Comparison of ENCODE assay signal across 31 cellular contexts in genomic region chr6:50276771-50277261, GRCh38.
DNase-seq lines count a peak whose midpoint lies in the region; ATAC-seq, FAIRE-seq and TF ChIP-seq lines count a peak whose summit lies in the region.
"Had no signal": no experiment of that assay in that cellular context is flagged by ENCODE, and none has a peak within 500 bp of the region (broad histone marks: within the 10 kb centered on the region; RNA-seq: fewer than 3 reads in every experiment).

No MANE protein-coding gene starts in this region.

- H4K8ac ChIP-seq in mesenchymal stem cell (ENCODE audit: low read length): no peak overlapping the region

- H3K27ac ChIP-seq in MM.1S (ENCODE audit: low read length) (no peak overlapping the region), GM12878 (ENCODE audit: control insufficient read depth, insufficient read depth) (no peak overlapping the region), mesenchymal stem cell (ENCODE audit: low read length, poor library complexity, severe bottlenecking) (no peak overlapping the region)
- H3K27ac ChIP-seq: 22Rv1; A549; BLaER1; BLaER1 treated with 17β-estradiol and CSF1 and Interleukin-3, amounts not matched to agents 10 nM and 100 nM; C4-2B had no signal

- no peak overlapping the region for H2BK12ac ChIP-seq in mesenchymal stem cell (ENCODE audit: low read length in 2 of 2)

- SMC1A ChIA-PET in GM12878 (lab: Charles Lee; ENCODE audit: uncharacterized antibody, unreplicated experiment): interaction anchor here (0.7 to 2.1 kb wide), 5 partner anchors 10 to 31 kb away, joined by 3 to 6 read pairs (median 5); no protein-coding TSS in a partner anchor

- H2AK5ac ChIP-seq in mesenchymal stem cell (ENCODE audit: low read length, severe bottlenecking): no peak overlapping the region

- BruUV-seq in GM12878 (replicated peaks; lab: Mats Ljungman, UMichigan): no TSS peak

- no peak for TF ChIP-seq CTCF in MM.1S (IDR thresholded peaks at IDR 0.05; ENCODE audit: low read length)
- TF ChIP-seq CTCF in GM12878 (IDR thresholded peaks at IDR 0.05 in 2 of 3, conservative IDR thresholded peaks at IDR 0.05 in 1 of 3; ENCODE audit: control insufficient read depth in 2 of 3, extremely low read depth in 1 of 3, insufficient read depth in 1 of 3, low read depth in 3 of 3, low read length in 3 of 3): no peak

- intact Hi-C loops in GM12878 (cut with micrococcal nuclease; ENCODE audit: unreplicated experiment): no loop called here

- no peaks in the 10 kb centered on the region for H3K9me2 ChIP-seq in MM.1S (replicated peaks; ENCODE audit: insufficient read depth, low read length)

- H3K4me1 ChIP-seq in MM.1S (ENCODE audit: low read length) (peaks cover 25% of the 10 kb centered on the region), GM12878 (ENCODE audit: control insufficient read depth, insufficient read depth, low read length) (no peaks in the 10 kb centered on the region), mesenchymal stem cell (ENCODE audit: control insufficient read depth, insufficient read depth, low read depth, low read length) (no peaks in the 10 kb centered on the region)
- H3K4me1 ChIP-seq: A549, BE2C, Caco-2 had no signal

- in situ Hi-C loops in GM12878 (cut with MboI): no loop called here

- no peak overlapping the region for H4K91ac ChIP-seq in mesenchymal stem cell (ENCODE audit: low read length)

- H3K79me2 ChIP-seq in MM.1S (ENCODE audit: low read length) (no peaks in the 10 kb centered on the region), GM12878 (ENCODE audit: control insufficient read depth, insufficient read depth, low read length) (no peaks in the 10 kb centered on the region)

- no peak overlapping the region for H3K23ac ChIP-seq in mesenchymal stem cell (ENCODE audit: low read length in 2 of 2)

- no peak for FAIRE-seq in GM12878 (lab: Jason Lieb, UNC)
- FAIRE-seq: A204.1, A549, D721Med had no signal

- H2BK120ac ChIP-seq in mesenchymal stem cell (ENCODE audit: low read depth, low read length): no peak overlapping the region

- H3K4me3 ChIP-seq in MM.1S (ENCODE audit: low read length) (no peak overlapping the region), GM12878 (no peak overlapping the region), mesenchymal stem cell (ENCODE audit: insufficient read depth in 1 of 2, low read depth in 1 of 2, low read length in 2 of 2) (no peak overlapping the region)
- H3K4me3 ChIP-seq: A549; BLaER1; BLaER1 treated with 17β-estradiol and CSF1 and Interleukin-3, amounts not matched to agents 10 nM and 100 nM had no signal

- CTCF ChIA-PET in GM12878 (lab: Yijun Ruan, JAX): interaction anchor here (1.7 to 1.9 kb wide), 2 partner anchors 9 to 13 kb away, joined by 3 to 5 read pairs; no protein-coding TSS in a partner anchor

- no peak overlapping the region for H3K14ac ChIP-seq in mesenchymal stem cell (ENCODE audit: low read length in 2 of 2)

- no peak overlapping the region for H3K4ac ChIP-seq in mesenchymal stem cell (ENCODE audit: low read depth in 1 of 2, low read length in 2 of 2)

- H4K20me1 ChIP-seq in MM.1S (ENCODE audit: insufficient read depth, low read length) (no peaks in the 10 kb centered on the region), GM12878 (ENCODE audit: control insufficient read depth, insufficient read depth) (no peaks in the 10 kb centered on the region)
- H4K20me1 ChIP-seq: BLaER1; BLaER1 treated with 17β-estradiol and CSF1 and Interleukin-3, amounts not matched to agents 10 nM and 100 nM had no signal

- H2AFZ ChIP-seq in MM.1S (ENCODE audit: low read length) (no peak overlapping the region), GM12878 (ENCODE audit: control insufficient read depth, low read depth, low read length) (no peak overlapping the region), mesenchymal stem cell (ENCODE audit: low read depth, low read length) (no peak overlapping the region)

- no peak for TF ChIP-seq RAD21 in GM12878 (IDR thresholded peaks at IDR 0.05; ENCODE audit: insufficient read depth, low read depth, low read length)

- peak overlapping the region; percentile 93 for H3K4me2 ChIP-seq in MM.1S (ENCODE audit: low read depth, low read length)
- H3K4me2 ChIP-seq in GM12878 (ENCODE audit: control insufficient read depth, insufficient read depth): no peak overlapping the region
- H3K4me2 ChIP-seq in mesenchymal stem cell (ENCODE audit: low read length, poor library complexity, severe bottlenecking): no peak overlapping the region
- H3K4me2 ChIP-seq: A549, BLaER1 had no signal

- H2BK5ac ChIP-seq in mesenchymal stem cell (ENCODE audit: low read depth, low read length, poor library complexity, severe bottlenecking): no peak overlapping the region

- H3K18ac ChIP-seq in mesenchymal stem cell (ENCODE audit: low read depth in 1 of 2, low read length in 2 of 2): no peak overlapping the region

- WGBS in GM12878 (ENCODE audit: insufficient coverage, insufficient replicate concordance, low lambda C conversion rate, missing lambda C conversion rate): 10% methylated on average over 5 of the region's 5 CpGs
- WGBS in mesenchymal stem cell: 97% methylated on average over 3 of the region's 5 CpGs

- H2BK15ac ChIP-seq in mesenchymal stem cell (ENCODE audit: low read depth, poor library complexity, severe bottlenecking): no peak overlapping the region

- DNase-seq in MM.1S: no peak
- no peak for DNase-seq in GM12878 (ENCODE audit: low read depth, low spot score)
- DNase-seq in NCI-H1092 (lab: John Stamatoyannopoulos, UW): no peak
- DNase-seq in mesenchymal stem cell: no peak
- DNase-seq: 8988T; ACHN; AML-193; BE2C; C1 segment of cervical spinal cord; Caco-2; Calu3; CD4-positive, alpha-beta memory T cell; CD4-positive, alpha-beta T cell; CD4-positive, CD25-positive, alpha-beta regulatory T cell; CD8-positive, alpha-beta memory T cell; CD8-positive, alpha-beta T cell; COR-L47; DMS 273 treated with DMSO at 0.1 percent for 48 hours; DMS153; DMS53; DMS79; DMS79 treated with DMSO at 0.1 percent for 48 hours; DND-41; EL had no signal

- no peak for TF ChIP-seq POLR2A in GM12878 (IDR thresholded peaks at IDR 0.05; ENCODE audit: low read depth, low read length)

- POLR2A ChIA-PET in GM12878 (lab: Charles Lee): no interaction called here

- TF ChIP-seq EP300 in GM12878 (IDR thresholded peaks at IDR 0.05; ENCODE audit: borderline replicate concordance in 1 of 2, control insufficient read depth in 1 of 2, low read depth in 2 of 2, low read length in 2 of 2): no peak

- RAD21 ChIA-PET in GM12878 (lab: Charles Lee; ENCODE audit: unreplicated experiment): interaction anchor here (2.4 kb wide), 1 partner anchor 17 kb away, joined by 11 read pairs; no protein-coding TSS in a partner anchor

- H3K9ac ChIP-seq in MM.1S (ENCODE audit: low read length) (no peak overlapping the region), GM12878 (ENCODE audit: control insufficient read depth, insufficient read depth, low read length) (no peak overlapping the region), mesenchymal stem cell (ENCODE audit: low read length) (no peak overlapping the region)
- H3K9ac ChIP-seq: BLaER1; BLaER1 treated with 17β-estradiol and CSF1 and Interleukin-3, amounts not matched to agents 10 nM and 100 nM had no signal

- H3K27me3 ChIP-seq in MM.1S (replicated peaks; ENCODE audit: insufficient read depth, low read length) (no peaks in the 10 kb centered on the region), GM12878 (replicated peaks in 1 of 2; ENCODE audit: control insufficient read depth in 2 of 2, insufficient read depth in 2 of 2, low read length in 1 of 2) (no peaks in the 10 kb centered on the region), mesenchymal stem cell (ENCODE audit: control insufficient read depth in 1 of 2, insufficient read depth in 1 of 2, low read length in 2 of 2) (no peaks in the 10 kb centered on the region)
- H3K27me3 ChIP-seq: BE2C; BLaER1; BLaER1 treated with 17β-estradiol and CSF1 and Interleukin-3, amounts not matched to agents 10 nM and 100 nM had no signal

- H3K36me3 ChIP-seq in MM.1S (replicated peaks; ENCODE audit: insufficient read depth, low read length): no peaks in the 10 kb centered on the region
- no peaks in the 10 kb centered on the region for H3K36me3 ChIP-seq in GM12878 (ENCODE audit: control insufficient read depth in 2 of 2, insufficient read depth in 2 of 2, low read length in 1 of 2)
- H3K36me3 ChIP-seq in mesenchymal stem cell (ENCODE audit: control insufficient read depth in 1 of 2, insufficient read depth in 2 of 2, low read depth in 1 of 2, low read length in 2 of 2): no peaks in the 10 kb centered on the region
- H3K36me3 ChIP-seq: BE2C; BLaER1; BLaER1 treated with 17β-estradiol and CSF1 and Interleukin-3, amounts not matched to agents 10 nM and 100 nM had no signal

- H3K9me3 ChIP-seq in MM.1S (replicated peaks; ENCODE audit: insufficient read depth, low read length): no peaks in the 10 kb centered on the region
- H3K9me3 ChIP-seq in GM12878 (replicated peaks; ENCODE audit: control insufficient read depth, insufficient read depth, low read length): no peaks in the 10 kb centered on the region
- no peaks in the 10 kb centered on the region for H3K9me3 ChIP-seq in mesenchymal stem cell (ENCODE audit: control insufficient read depth, low read length)
- H3K9me3 ChIP-seq: A549; BE2C; BLaER1; BLaER1 treated with 17β-estradiol and CSF1 and Interleukin-3, amounts not matched to agents 10 nM and 100 nM; Caco-2 had no signal

- ATAC-seq in GM12878: no peak; the same call in 2 of the 3 replicates
- ATAC-seq: A549; CD8-positive, alpha-beta T cell had no signal

- peaks cover 15% of the 10 kb centered on the region for H3F3A ChIP-seq in MM.1S (ENCODE audit: insufficient read depth, low read length)

- H3K79me1 ChIP-seq in mesenchymal stem cell (replicated peaks; ENCODE audit: low read length, poor library complexity, severe bottlenecking): no peaks in the 10 kb centered on the region

TF ChIP-seq in GM12878, 131 proteins besides CTCF, POLR2A, EP300 and RAD21 (continues in another document):
- TF ChIP-seq NR2F1 (conservative IDR thresholded peaks at IDR 0.05): 0 out of 2 replicates have a peak, but pooled peaks have one; percentile 21
- no peak for TF ChIP-seq RFX5 (IDR thresholded peaks at IDR 0.05; ENCODE audit: low read depth, low read length)
- peak; percentile 90 for TF ChIP-seq MTA2 (IDR thresholded peaks at IDR 0.05; ENCODE audit: low read depth)
